ENCODE assay signal across 9 cellular contexts in the genomic region with DNA sequence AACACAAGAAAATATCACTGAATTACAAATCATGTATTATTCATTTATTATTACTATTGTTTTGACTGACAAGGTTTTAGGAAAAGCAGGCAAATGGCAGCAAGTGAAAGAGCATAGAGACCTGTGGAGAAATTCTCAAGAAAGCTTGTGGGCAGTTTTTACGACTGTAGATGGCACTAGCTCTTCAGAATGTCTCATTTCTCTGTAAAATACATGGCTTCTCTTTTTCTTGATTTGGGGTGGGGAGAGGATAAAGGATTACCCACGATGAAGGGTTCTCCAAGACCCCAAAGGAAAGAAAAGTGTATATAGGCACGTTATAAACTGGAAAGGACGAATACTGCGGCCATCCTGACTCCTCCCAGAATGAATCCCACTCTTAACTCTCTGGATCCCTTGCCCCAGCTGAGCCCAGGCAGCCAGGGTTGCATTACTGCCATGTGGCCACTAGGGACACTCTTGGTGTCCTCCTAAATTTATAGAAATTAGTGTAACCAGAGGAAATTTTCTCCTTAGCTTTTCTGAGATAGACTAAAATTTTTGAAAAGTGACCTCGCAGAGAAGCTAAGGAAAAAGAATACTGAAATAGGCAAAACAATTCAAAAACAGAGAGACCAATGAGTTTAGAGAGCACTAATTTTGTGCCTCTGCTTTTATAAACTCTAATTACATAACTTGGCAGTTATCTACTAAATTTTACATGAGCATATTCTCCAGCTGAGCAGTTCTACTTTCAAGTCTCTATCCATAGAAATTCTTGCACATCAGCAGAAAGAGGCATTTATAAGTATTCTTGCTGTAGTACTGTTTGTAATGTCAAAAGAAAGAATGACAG. TPM values are rescaled to one million over a fixed set of nuclear protein-coding genes. Genes with fewer than 3 reads are reported as not detected.
DNase-seq lines count a peak whose midpoint lies in the region; ATAC-seq, FAIRE-seq and TF ChIP-seq lines count a peak whose summit lies in the region.
"Had no signal": no experiment of that assay in that cellular context is flagged by ENCODE, and none has a peak within 500 bp of the region (broad histone marks: within the 10 kb centered on the region; RNA-seq: fewer than 3 reads in every experiment).

No MANE protein-coding gene starts in this region.

- in situ Hi-C loops in ACHN (cut with HindIII; ENCODE audit: low pct_ligation_motif_present, low pct_unique_long_range_greater_than_20kb, low sequenced_read_pairs): no loop called here

- peak; percentile 87 for FAIRE-seq in pancreas (lab: Jason Lieb, UNC)

- POLR2A ChIA-PET in GM10248 (lab: Yijun Ruan, JAX): no interaction called here

- intact Hi-C loops in pancreas (cut with DNase I): no loop called here

- H3K4me3 ChIP-seq in HUES6 (ENCODE audit: low read depth, low read length) (peak overlapping the region; percentile 56), pancreas (no peak overlapping the region)

- CTCF ChIA-PET in GM10248 (lab: Yijun Ruan, JAX): interaction anchor here (0.9 to 1.9 kb wide), 8 partner anchors 8 to 144 kb away, joined by 3 to 6 read pairs (median 3); no protein-coding TSS in a partner anchor

- TF ChIP-seq CTCF in GM10248 (IDR thresholded peaks at IDR 0.05; ENCODE audit: control extremely low read depth, extremely low read depth, low read depth, missing control alignments): peak; percentile 65
- peak; percentile 81 to 91 (median 86) for TF ChIP-seq CTCF in pancreas (IDR thresholded peaks at IDR 0.05)

- H3K4me1 ChIP-seq in HUES6 (ENCODE audit: control insufficient read depth, insufficient read depth, low read length) (peaks cover 8% of the 10 kb centered on the region), pancreas (no peaks in the 10 kb centered on the region)

- H3K27me3 ChIP-seq in HUES6 (ENCODE audit: control insufficient read depth, insufficient read depth, low read length): no peaks in the 10 kb centered on the region; the same call in 1 of the 2 replicates
- H3K27me3 ChIP-seq in pancreas: peaks cover 0 to 18% (median 4%) of the 10 kb centered on the region in 4 donors

- no peak overlapping the region for H3K27ac ChIP-seq in HUES6 (ENCODE audit: low read depth, low read length)
- no peak overlapping the region for H3K27ac ChIP-seq in pancreas
- H3K27ac ChIP-seq: epithelial cell of prostate had no signal

- H3K36me3 ChIP-seq in HUES6 (ENCODE audit: control insufficient read depth, insufficient read depth, low read length) (no peaks in the 10 kb centered on the region), pancreas (no peaks in the 10 kb centered on the region)

- peak overlapping the region; percentile 11 for H3K9ac ChIP-seq in HUES6 (ENCODE audit: low read length)

- ATAC-seq in pancreas (peak in 3 of 4 donors; percentile 73 to 80 (median 74)), HG03442 (IDR thresholded peaks at IDR 0.05; ENCODE audit: unreplicated experiment) (no peak), HG03469 (IDR thresholded peaks at IDR 0.05; ENCODE audit: unreplicated experiment) (no peak)

- DNase-seq in ACHN: peak; percentile 24
- peak; percentile 46 for DNase-seq in GM10248 (ENCODE audit: extremely low spot score)
- DNase-seq in activated CD4-positive, alpha-beta T cell treated with anti-CD3 and anti-CD28 coated beads, Interleukin-2, amount 50 U/mL, for 48 hours: peak; percentile 16 to 25
- DNase-seq in germinal center (ENCODE audit: low spot score): peak; percentile 15
- peak in 4 of 6 donors; percentile 3 to 74 (median 39) for DNase-seq in pancreas

- H3K9me3 ChIP-seq in HUES6 (ENCODE audit: control insufficient read depth, insufficient read depth, low read depth, low read length) (peaks cover 4% of the 10 kb centered on the region; the same call in 1 of the 2 replicates), pancreas (no peaks in the 10 kb centered on the region)

- WGBS in pancreas, 2 donors: 1 to 4% methylated on average over 6 of the region's 6 CpGs

RNA-seq across cellular contexts. Expression of gene PCDH19, which starts 37.7 kb away (rescaled TPM):
- under 1 TPM; 0.14 to 0.44 (median 0.25) TPM for total RNA-seq in pancreas
- polyA plus RNA-seq in pancreas: under 1 TPM; 0.08 to 0.14 TPM

Comparison
In these comparisons a context has a peak if more than half of its experiments do, and no peak if none do; other contexts are left out.
1. ATAC-seq: peak in pancreas (3 of 4); none in HG03442 (single experiment) and HG03469 (single experiment).
2. Peak in every context shown above with its lines, with median percentiles within 50 percentile points of each other: DNase-seq.